1 cellular context compared by ENCODE assay signal in the genomic region with DNA sequence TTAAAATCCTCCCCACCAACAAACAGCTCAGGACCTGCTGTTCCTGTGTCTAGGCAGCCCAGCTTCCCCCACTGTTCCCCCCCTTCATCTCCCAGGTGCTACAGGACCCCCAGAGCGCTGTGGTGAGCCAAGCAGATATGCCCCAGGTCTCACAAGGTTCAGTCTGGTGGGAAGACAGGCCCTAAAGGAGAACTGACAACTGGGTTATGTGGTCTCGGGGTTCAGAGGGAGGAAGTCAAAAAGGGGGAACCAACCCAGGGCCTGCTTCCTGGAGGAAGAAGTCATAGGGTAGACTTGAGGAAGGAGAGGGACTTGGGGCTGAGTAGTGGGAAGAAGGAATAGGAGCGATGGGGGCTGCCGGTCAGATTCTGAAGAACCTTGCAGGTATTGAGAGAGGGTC.
TF ChIP-seq lines count a peak whose summit lies in the region.

No MANE protein-coding gene starts in this region.

TF ChIP-seq in liver, 16 proteins besides CTCF, POLR2A, EP300 and RAD21 (continued from another document):
- TF ChIP-seq REST (IDR thresholded peaks at IDR 0.05), result no peak
